ENCODE assay signal across 8 cellular contexts in genomic region chr4:88697588-88698329, GRCh38. TPM values are rescaled to one million over a fixed set of nuclear protein-coding genes. Genes with fewer than 3 reads are reported as not detected.
DNase-seq lines count a peak whose midpoint lies in the region; FAIRE-seq and TF ChIP-seq lines count a peak whose summit lies in the region.

NAP1L5 (minus strand) TSS chr4:88697829; CDS start chr4:88697754, 75 bp downstream.

- H3K79me2 ChIP-seq in GM23248 (ENCODE audit: insufficient read depth) (no peaks in the 10 kb centered on the region), Loucy (ENCODE audit: insufficient read depth, low read length) (no peaks in the 10 kb centered on the region)

- H3K4me3 ChIP-seq in GM23248 (peak within 1 kb of the TSS; percentile 79), Loucy (ENCODE audit: low read length, poor library complexity, severe bottlenecking) (peak within 1 kb of the TSS; percentile 77), kidney (ENCODE audit: low read length in 2 of 2) (peak within 1 kb of the TSS; percentile 71 to 75)

- H3K9me3 ChIP-seq in GM23248 (ENCODE audit: low read depth) (no peaks in the 10 kb centered on the region), Loucy (ENCODE audit: insufficient read depth, low read depth, low read length) (no peaks in the 10 kb centered on the region), kidney (ENCODE audit: control insufficient read depth in 1 of 2, low read length in 2 of 2) (no peaks in the 10 kb centered on the region)

- H2AFZ ChIP-seq in GM23248, result peak within 1 kb of the TSS; percentile 65
- peak within 1 kb of the TSS; percentile 79 for H2AFZ ChIP-seq in Loucy (ENCODE audit: low read length)

- TF ChIP-seq CTCF in Loucy (conservative IDR thresholded peaks at IDR 0.05; ENCODE audit: low read length) (no peak), kidney (IDR thresholded peaks at IDR 0.05; ENCODE audit: borderline replicate concordance, extremely low read depth, insufficient read depth) (no peak)

- WGBS in GM23248 (ENCODE audit: low coverage in 1 of 2, low lambda C conversion rate in 2 of 2, missing lambda C conversion rate in 2 of 2), 2 experiments, result 44 to 69% methylated on average over 34 to 40 of the region's 40 CpGs

- no peak for FAIRE-seq in kidney (lab: Jason Lieb, UNC)

- H3K27ac ChIP-seq in GM23248, result peak within 1 kb of the TSS; percentile 23
- H3K27ac ChIP-seq in caudate nucleus (ENCODE audit: low read depth, low read length), result peak within 1 kb of the TSS; percentile 61
- H3K27ac ChIP-seq in kidney (ENCODE audit: low read depth in 2 of 2, low read length in 2 of 2), result peak within 1 kb of the TSS in 1 of 2 donors; percentile 65

- H3K9me2 ChIP-seq in GM23248 (ENCODE audit: insufficient read depth) (no peaks in the 10 kb centered on the region), Loucy (replicated peaks; ENCODE audit: low read depth, low read length) (no peaks in the 10 kb centered on the region)

- H3F3A ChIP-seq in GM23248 (ENCODE audit: insufficient read depth), result 0 out of 2 replicates have a peak, but pooled peaks cover 6% of the 10 kb centered on the region
- H3F3A ChIP-seq in Loucy (ENCODE audit: low read depth), result no peaks in the 10 kb centered on the region

- H4K20me1 ChIP-seq in GM23248 (ENCODE audit: insufficient read depth) (no peaks in the 10 kb centered on the region), Loucy (ENCODE audit: insufficient read depth, low read length, poor library complexity, severe bottlenecking) (no peaks in the 10 kb centered on the region)

- H3K4me1 ChIP-seq in GM23248 (ENCODE audit: insufficient read depth) (peaks cover 8% of the 10 kb centered on the region; the same call in 1 of the 2 replicates), Loucy (ENCODE audit: insufficient read depth, low read length, poor library complexity, severe bottlenecking) (no peaks in the 10 kb centered on the region), kidney (ENCODE audit: control insufficient read depth in 1 of 2, insufficient read depth in 1 of 2, low read depth in 1 of 2, low read length in 2 of 2) (no peaks in the 10 kb centered on the region)

- DNase-seq in ELF-1 (ENCODE audit: low read depth, low spot score) (peak; percentile 34), GM23248 (peak; percentile 80), caudate nucleus (lab: John Stamatoyannopoulos, UW) (peak in 55 of 61 donors; percentile 12 to 85 (median 58)), kidney (peak; percentile 84), epidermal melanocyte (ENCODE audit: insufficient read length, low spot score) (no peak)
- DNase-seq in activated CD4-positive, CD25-positive, alpha-beta regulatory T cell (lab: John Stamatoyannopoulos, UW), result peak; percentile 7 to 50 (median 31)
- DNase-seq in stimulated activated CD4-positive, alpha-beta T cell treated with anti-CD3 and anti-CD28 coated beads, Interleukin-15, amount 100 ng/mL, for 1 hour (ENCODE audit: low read depth in 1 of 2, low spot score in 1 of 2), result peak; percentile 22 to 34

- H3K9ac ChIP-seq in GM23248 (peak within 1 kb of the TSS; percentile 83), Loucy (ENCODE audit: low read depth, low read length, poor library complexity, severe bottlenecking) (peak within 1 kb of the TSS; percentile 69), kidney (ENCODE audit: low read length in 2 of 2) (peak within 1 kb of the TSS; percentile 6 to 60)

- H3K27me3 ChIP-seq in GM23248 (replicated peaks; ENCODE audit: insufficient read depth) (no peaks in the 10 kb centered on the region), Loucy (ENCODE audit: insufficient read depth, low read length, poor library complexity, severe bottlenecking) (no peaks in the 10 kb centered on the region)

- intact Hi-C loops in kidney (cut with DNase I), result no loop called here

- H3K36me3 ChIP-seq in GM23248 (ENCODE audit: low read depth), result no peaks in the 10 kb centered on the region
- no peaks in the 10 kb centered on the region for H3K36me3 ChIP-seq in Loucy (ENCODE audit: insufficient read depth, low read length)
- peaks cover 0 to 3% of the 10 kb centered on the region in 2 donors for H3K36me3 ChIP-seq in kidney (ENCODE audit: control insufficient read depth in 1 of 2, insufficient read depth in 2 of 2, low read length in 2 of 2)

- peak within 1 kb of the TSS; percentile 74 for H3K4me2 ChIP-seq in GM23248 (ENCODE audit: unreplicated experiment)
- peak within 1 kb of the TSS; percentile 39 for H3K4me2 ChIP-seq in Loucy (ENCODE audit: low read depth, low read length, poor library complexity, severe bottlenecking)

- in situ Hi-C loops in GM23248 (cut with MboI), result no loop called here

RNA-seq across cellular contexts. Expression of gene NAP1L5, which starts in this region (rescaled TPM):
- 0.89 and 8.8 TPM in 2 replicates for total RNA-seq in GM23248 (2014; rRNA removed; shearing (Covaris generic))
- polyA plus RNA-seq in GM23248 (2016; fragmentation: Nextera tagmentation; extraction: Ambion mirVana) (5.2 and 6.7 TPM in 2 replicates), kidney (ENCODE audit: insufficient read depth, low read depth, low replicate concordance) (12.4 TPM)
- total RNA-seq in kidney, result 5.9 TPM

Comparison
In these comparisons a context has a peak if more than half of its experiments do, and no peak if none do; other contexts are left out.
1. H3K9ac ChIP-seq: peak in every context shown above with its lines; median percentile 83 in GM23248; 69 in Loucy; 33 in kidney.